In the genomic region with DNA sequence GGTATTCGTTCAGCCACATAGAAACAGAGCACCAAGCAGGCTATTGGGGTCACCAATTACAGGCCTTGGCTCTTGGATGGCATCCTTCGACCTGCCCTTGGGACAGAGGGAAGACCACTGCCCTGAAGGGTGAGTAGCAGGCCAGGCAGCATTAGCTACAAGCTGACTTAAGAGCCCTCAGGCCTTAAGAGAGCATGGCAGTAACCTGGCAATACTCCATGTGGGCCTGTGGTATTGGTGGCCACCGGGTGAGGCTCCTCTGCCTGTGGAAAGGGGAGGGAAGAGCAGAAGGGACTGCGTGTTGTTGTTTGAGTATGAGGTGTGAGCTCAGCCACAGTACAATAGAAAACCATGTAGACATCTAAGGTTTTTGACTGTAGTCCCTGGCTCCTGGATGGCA, we compare ENCODE assay signal across 25 cellular contexts.
"Had no signal": no experiment of that assay in that cellular context is flagged by ENCODE, and none has a peak within 500 bp of the region (broad histone marks: within the 10 kb centered on the region; RNA-seq: fewer than 3 reads in every experiment).

No MANE protein-coding gene starts in this region.

- FAIRE-seq: colon, keratinocyte had no signal

- H3K27ac ChIP-seq: dorsolateral prefrontal cortex, epithelial cell of prostate, gastrocnemius medialis, parathyroid adenoma, right lobe of liver, thyroid gland had no signal

- H3K27me3 ChIP-seq: dorsolateral prefrontal cortex, gastrocnemius medialis, right lobe of liver, thyroid gland had no signal

- H3K4me3 Mint-ChIP-seq: memory B cell; naive B cell; natural killer cell treated with Interleukin-12 subunit alpha and Interleukin-12 subunit beta and Interleukin-15 and Interleukin-18, amount 100 ng/mL, for 72 hours; neural crest cell had no signal

- H3K27ac Mint-ChIP-seq: memory B cell; naive B cell; natural killer cell treated with Interleukin-12 subunit alpha and Interleukin-12 subunit beta and Interleukin-15 and Interleukin-18, amount 100 ng/mL, for 72 hours; progenitor cell of endocrine pancreas had no signal

- DNase-seq: dorsolateral prefrontal cortex; effector CD4-positive, alpha-beta T cell; foreskin fibroblast; gastrocnemius medialis; head of caudate nucleus; naive B cell; right lobe of liver; stimulated activated CD4-positive, alpha-beta T cell treated with anti-CD3 and anti-CD28 coated beads, Interleukin-12 subunit alpha, Interleukin-12 subunit beta, amount 100 ng/mL, for 4 hours; stimulated activated CD4-positive, alpha-beta T cell treated with anti-CD3 and anti-CD28 coated beads, Interleukin-1b, Interleukin-23, amount 100 ng/mL, for 48 hours; stimulated activated CD4-positive, alpha-beta T cell treated with anti-CD3 and anti-CD28 coated beads, Interleukin-4, amount 100 ng/mL, for 1 hour; stimulated activated CD8-positive, alpha-beta memory T cell treated with anti-CD3 and anti-CD28 coated beads, Interleukin-4, amount 100 ng/mL, for 48 hours; stimulated activated naive CD4-positive, alpha-beta T cell treated with Interleukin-2 at 50 U/mL for 16 hours; trophoblast cell had no signal

- H3K9me3 ChIP-seq: gastrocnemius medialis, right lobe of liver, thyroid gland had no signal

- H3K79me2 ChIP-seq: parathyroid adenoma had no signal

- ATAC-seq: esophagus mucosa, gastrocnemius medialis, right lobe of liver had no signal

- H3K36me3 ChIP-seq: gastrocnemius medialis, right lobe of liver, thyroid gland had no signal

- H3K36me3 Mint-ChIP-seq: memory B cell; naive B cell; natural killer cell treated with Interleukin-12 subunit alpha and Interleukin-12 subunit beta and Interleukin-15 and Interleukin-18, amount 100 ng/mL, for 72 hours had no signal

- H2AFZ ChIP-seq: parathyroid adenoma had no signal

- H3K4me3 ChIP-seq: dorsolateral prefrontal cortex, gastrocnemius medialis, lung, right lobe of liver, smooth muscle cell, thyroid gland had no signal

- H3K4me1 ChIP-seq: gastrocnemius medialis, parathyroid adenoma, right lobe of liver, thyroid gland had no signal

- H3K4me1 Mint-ChIP-seq: memory B cell, naive B cell, neural crest cell had no signal

- H3K27me3 Mint-ChIP-seq: naive B cell, progenitor cell of endocrine pancreas had no signal

- H3K9ac ChIP-seq: parathyroid adenoma had no signal
